Comparison of ENCODE assay signal across 17 cellular contexts in the genomic region with DNA sequence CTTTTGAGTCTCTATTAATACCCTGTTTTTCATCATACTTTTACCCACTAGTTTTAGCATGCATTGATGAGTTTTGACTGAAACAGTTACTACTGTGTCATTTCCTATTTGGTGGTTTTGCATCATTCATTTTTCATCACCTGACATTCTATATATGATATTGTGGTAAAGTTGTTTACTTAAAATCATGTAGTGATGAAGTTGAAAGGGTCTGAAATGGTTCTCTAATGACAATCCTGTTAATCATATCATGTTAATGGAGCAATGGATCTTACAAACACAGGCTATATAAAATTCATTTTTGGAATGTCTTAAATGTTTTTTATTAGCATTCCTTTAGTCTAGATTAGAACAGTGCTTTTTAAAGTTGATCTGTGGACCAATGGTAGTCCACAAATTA.
A peak's percentile ranks its signal among the peaks of the same experiment; 100 is the strongest.
DNase-seq lines count a peak whose midpoint lies in the region; ATAC-seq, FAIRE-seq and TF ChIP-seq lines count a peak whose summit lies in the region.
"Had no signal": no experiment of that assay in that cellular context is flagged by ENCODE, and none has a peak within 500 bp of the region (broad histone marks: within the 10 kb centered on the region; RNA-seq: fewer than 3 reads in every experiment).

No MANE protein-coding gene starts in this region.

- H3K4me1 ChIP-seq in OCI-LY7 (ENCODE audit: insufficient read depth, low read length, poor library complexity, severe bottlenecking): peaks cover 26% of the 10 kb centered on the region
- no peaks in the 10 kb centered on the region for H3K4me1 ChIP-seq in testis
- H3K4me1 ChIP-seq: SJCRH30 had no signal

- no TSS peak for BruUV-seq in OCI-LY7 (replicated peaks; lab: Mats Ljungman, UMichigan)

- peaks cover 42% of the 10 kb centered on the region for H3K36me3 ChIP-seq in OCI-LY7 (ENCODE audit: insufficient read depth, low read length)
- H3K36me3 ChIP-seq in testis (ENCODE audit: low read depth, missing control alignments): no peaks in the 10 kb centered on the region
- H3K36me3 ChIP-seq: vagina had no signal

- no peaks in the 10 kb centered on the region for H3K27me3 ChIP-seq in testis
- H3K27me3 ChIP-seq: SJCRH30, vagina had no signal

- TF ChIP-seq POLR2A in lower leg skin (IDR thresholded peaks at IDR 0.05): no peak
- no peak for TF ChIP-seq POLR2A in testis (IDR thresholded peaks at IDR 0.05)

- CTCF ChIA-PET in OCI-LY7 (lab: Charles Lee; ENCODE audit: unreplicated experiment): no interaction called here

- TF ChIP-seq CTCF in AG10803 (conservative IDR thresholded peaks at IDR 0.05; ENCODE audit: low read length) (no peak), OCI-LY7 (conservative IDR thresholded peaks at IDR 0.05; ENCODE audit: low read length) (no peak), lower leg skin (IDR thresholded peaks at IDR 0.05) (no peak), testis (IDR thresholded peaks at IDR 0.05) (no peak)

- H3K4me3 ChIP-seq in AG10803 (ENCODE audit: low read length) (no peak overlapping the region), OCI-LY7 (ENCODE audit: low read depth, low read length, poor library complexity, severe bottlenecking) (no peak overlapping the region), lower leg skin (ENCODE audit: low read depth, poor library complexity, severe bottlenecking) (no peak overlapping the region), testis (no peak overlapping the region)
- H3K4me3 ChIP-seq: SJCRH30, vagina had no signal

- H3K9me2 ChIP-seq in OCI-LY7 (ENCODE audit: insufficient read depth, low read length): no peaks in the 10 kb centered on the region

- intact Hi-C loops in OCI-LY7 (cut with micrococcal nuclease; ENCODE audit: unreplicated experiment): loop anchor here (5.0 kb wide), 2 partner anchors 38 to 83 kb away; a partner anchor contains a TSS
- intact Hi-C loops in lower leg skin (cut with DNase I; ENCODE audit: low total_unique reads): no loop called here
- intact Hi-C loops in testis (cut with DNase I; ENCODE audit: low total_unique reads): no loop called here

- peak overlapping the region; percentile 20 for H3K27ac ChIP-seq in OCI-LY7 (ENCODE audit: low read depth, low read length, poor library complexity, severe bottlenecking)
- no peak overlapping the region for H3K27ac ChIP-seq in caudate nucleus (ENCODE audit: low read depth, low read length)
- no peak overlapping the region for H3K27ac ChIP-seq in testis
- H3K27ac ChIP-seq: SJCRH30, vagina had no signal

- no peaks in the 10 kb centered on the region for H4K20me1 ChIP-seq in OCI-LY7 (ENCODE audit: insufficient read depth, low read length)

- H3K79me2 ChIP-seq in OCI-LY7 (ENCODE audit: insufficient read depth, low read depth, low read length): peaks cover 13% of the 10 kb centered on the region; the same call in 1 of the 2 replicates

- peak overlapping the region; percentile 43 for H3K4me2 ChIP-seq in OCI-LY7 (ENCODE audit: low read length)

- FAIRE-seq in endometrium (lab: Jason Lieb, UNC): peak; percentile 62

- ATAC-seq in GM18511 (IDR thresholded peaks at IDR 0.05; ENCODE audit: unreplicated experiment): peak; percentile 64
- ATAC-seq: WTC11 had no signal

- no peak overlapping the region for H2AFZ ChIP-seq in OCI-LY7 (ENCODE audit: low read length)

- no peaks in the 10 kb centered on the region for H3K9me3 ChIP-seq in OCI-LY7 (ENCODE audit: low read length)
- no peaks in the 10 kb centered on the region for H3K9me3 ChIP-seq in testis
- H3K9me3 ChIP-seq: SJCRH30, vagina had no signal

- DNase-seq in AG10803 (ENCODE audit: low read depth): peak; percentile 20
- peak; percentile 12 for DNase-seq in OCI-LY7 (ENCODE audit: low spot score)
- DNase-seq in lower leg skin (ENCODE audit: low spot score in 2 of 2): no peak
- DNase-seq in activated gamma-delta T cell treated with Interleukin-2 at 50 U/mL for 16 hours: no peak
- no peak for DNase-seq in caudate nucleus (lab: John Stamatoyannopoulos, UW)
- no peak for DNase-seq in testis
- DNase-seq: activated naive CD4-positive, alpha-beta T cell treated with Interleukin-2 at 50 U/mL for 16 hours; dermis blood vessel endothelial cell; glutamatergic neuron; NCI-H1105 treated with DMSO at 0.1 percent for 48 hours; NCI-H524; nucleus accumbens; SJCRH30 had no signal

- POLR2A ChIA-PET in OCI-LY7 (lab: Charles Lee): interaction anchor here (0.5 to 1.3 kb wide), 2 partner anchors 11 to 373 kb away, joined by 3 read pairs; no protein-coding TSS in a partner anchor

Comparison
In these comparisons a context has a peak if more than half of its experiments do, and no peak if none do; other contexts are left out.
1. DNase-seq: peak in AG10803 (single experiment) and OCI-LY7 (single experiment); none in lower leg skin (0 of 2), activated gamma-delta T cell treated with Interleukin-2 at 50 U/mL for 16 hours (single experiment), caudate nucleus (0 of 61) and testis (single experiment).